In genomic region chr4:76243877-76244276, GRCh38 we compare ENCODE assay signal across 3 cellular contexts. TPM values are rescaled to one million over a fixed set of nuclear protein-coding genes. Genes with fewer than 3 reads are reported as not detected.
"Had no signal": no experiment of that assay in that cellular context is flagged by ENCODE, and none has a peak within 500 bp of the region (broad histone marks: within the 10 kb centered on the region; RNA-seq: fewer than 3 reads in every experiment).

No MANE protein-coding gene starts in this region.

RNA-seq across cellular contexts. Expression of gene FAM47E, which starts 7.6 kb away (rescaled TPM):
- total RNA-seq: foreskin keratinocyte, glomerular endothelial cell had no signal
- polyA plus RNA-seq: endothelial cell of umbilical vein, foreskin keratinocyte had no signal
